Comparison of ENCODE assay signal across 28 cellular contexts in genomic region chr12:59096246-59096645, GRCh38.
"Had no signal": no experiment of that assay in that cellular context is flagged by ENCODE, and none has a peak within 500 bp of the region (broad histone marks: within the 10 kb centered on the region; RNA-seq: fewer than 3 reads in every experiment).

No MANE protein-coding gene starts in this region.

- H3K4me3 ChIP-seq: K562, SJCRH30 had no signal

- H3K27me3 ChIP-seq: SJCRH30 had no signal

- H3K4me3 Mint-ChIP-seq: IgD-negative memory B cell had no signal

- ATAC-seq: K562, Panc1, PC-3, Right ventricle myocardium inferior, SK-N-SH treated with all-trans-retinoic acid at 6 μM for 48 hours had no signal

- H3K4me1 Mint-ChIP-seq: IgD-negative memory B cell had no signal

- H3K27ac Mint-ChIP-seq: IgD-negative memory B cell had no signal

- H3K27ac ChIP-seq: HL-60, KMS-11, RWPE1, SJCRH30 had no signal

- H3K36me3 ChIP-seq: SJCRH30 had no signal

- H3K9me3 ChIP-seq: SJCRH30 had no signal

- H3K4me1 ChIP-seq: SJCRH30 had no signal

- DNase-seq: Kasumi-1; MV-4-11; NCI-H1048; NCI-H1105 treated with DMSO at 0.1 percent for 48 hours; NCI-H1417 treated with DMSO at 0.1 percent for 48 hours; NCI-H146; NCI-H1694 treated with DMSO at 0.1 percent for 48 hours; NCI-H1930; NCI-H2081; NCI-H2107; NCI-H2171 treated with DMSO at 0.1 percent for 48 hours; NCI-H345; NCI-H446 treated with DMSO at 0.1 percent for 48 hours; NCI-H510A treated with DMSO at 0.1 percent for 48 hours; NCI-H526; NCI-H748 treated with DMSO at 0.1 percent for 48 hours; NK-92 treated with Interleukin-12 subunit alpha and Interleukin-12 subunit beta, amount 100 ng/mL, for 24 hours; PC-3; SHP77 treated with DMSO at 0.1 percent for 48 hours; SJCRH30 had no signal

- H3K36me3 Mint-ChIP-seq: IgD-negative memory B cell had no signal
